Comparison of ENCODE assay signal across 1 cellular context in genomic region chr9:77177894-77178794, GRCh38.
A peak's percentile ranks its signal among the peaks of the same experiment; 100 is the strongest.
TF ChIP-seq lines count a peak whose summit lies in the region.

No MANE protein-coding gene starts in this region.

TF ChIP-seq in HepG2, 621 proteins besides CTCF, POLR2A, EP300 and RAD21 (continued from another document):
- TF ChIP-seq POGK (CRISPR knock-in tag; conservative IDR thresholded peaks at IDR 0.05) (no peak; the same call in 1 of the 2 replicates), TAF15 (IDR thresholded peaks at IDR 0.05; ENCODE audit: low read depth, low read length, poor library complexity, severe bottlenecking) (peak; percentile 52), RBFOX2 (IDR thresholded peaks at IDR 0.05; ENCODE audit: low read depth, low read length) (peak; percentile 26; the same call in 1 of the 2 replicates), PAF1 (CRISPR knock-in tag; IDR thresholded peaks at IDR 0.05) (no peak), ZNF563 (CRISPR knock-in tag; IDR thresholded peaks at IDR 0.05) (peak; percentile 72), ETV6 (CRISPR knock-in tag; conservative IDR thresholded peaks at IDR 0.05) (no peak), CBX2 (IDR thresholded peaks at IDR 0.05; ENCODE audit: low read depth, low read length) (no peak), CBX2 (CRISPR knock-in tag; IDR thresholded peaks at IDR 0.05; ENCODE audit: low read depth) (no peak), XRCC5 (optimal IDR thresholded peaks at IDR 0.05; ENCODE audit: low read length) (no peak), ZNF232 (CRISPR knock-in tag; IDR thresholded peaks at IDR 0.05; ENCODE audit: borderline replicate concordance) (peak; percentile 65; the same call in 1 of the 2 replicates), ARNT2 (CRISPR knock-in tag; IDR thresholded peaks at IDR 0.05; ENCODE audit: low read depth) (peak; percentile 58; the same call in 1 of the 2 replicates), MLXIP (CRISPR knock-in tag; IDR thresholded peaks at IDR 0.05; ENCODE audit: borderline replicate concordance) (no peak; the same call in 1 of the 2 replicates), ZNF709 (CRISPR knock-in tag; IDR thresholded peaks at IDR 0.05) (peak; percentile 40), SKI (IDR thresholded peaks at IDR 0.05; ENCODE audit: partially characterized antibody) (no peak), DBP (CRISPR knock-in tag; IDR thresholded peaks at IDR 0.05; ENCODE audit: not compliant biosample characterization) (no peak), ZNF335 (CRISPR knock-in tag; IDR thresholded peaks at IDR 0.05) (0 out of 2 replicates have a peak, but pooled peaks have one; percentile 15), FOXA3 (CRISPR knock-in tag; IDR thresholded peaks at IDR 0.05) (no peak), UBTF (CRISPR knock-in tag; IDR thresholded peaks at IDR 0.05) (peak; percentile 72)
